13 cellular contexts compared by ENCODE assay signal in genomic region chr2:172173307-172173706, GRCh38.
A peak's percentile ranks its signal among the peaks of the same experiment; 100 is the strongest.
DNase-seq lines count a peak whose midpoint lies in the region; ATAC-seq, FAIRE-seq and TF ChIP-seq lines count a peak whose summit lies in the region.
"Had no signal": no experiment of that assay in that cellular context is flagged by ENCODE, and none has a peak within 500 bp of the region (broad histone marks: within the 10 kb centered on the region; RNA-seq: fewer than 3 reads in every experiment).

No MANE protein-coding gene starts in this region.

- ATAC-seq in HCT116 (no peak), GM19328 (IDR thresholded peaks at IDR 0.05; ENCODE audit: unreplicated experiment) (no peak)

- TF ChIP-seq EP300 in sigmoid colon (IDR thresholded peaks at IDR 0.05) = no peak

- no peaks in the 10 kb centered on the region for H3K27me3 ChIP-seq in CD4-positive, alpha-beta memory T cell (ENCODE audit: insufficient read depth, low read length)
- H3K27me3 ChIP-seq in HCT116 (ENCODE audit: insufficient read depth, low read length) = no peaks in the 10 kb centered on the region
- no peaks in the 10 kb centered on the region for H3K27me3 ChIP-seq in astrocyte (ENCODE audit: insufficient read depth, low read length)
- H3K27me3 ChIP-seq in sigmoid colon = peaks cover 0 to 19% (median 9%) of the 10 kb centered on the region in 3 donors
- H3K27me3 ChIP-seq: thyroid gland had no signal

- POLR2A ChIA-PET in CD4-positive, alpha-beta memory T cell (lab: Charles Lee; ENCODE audit: partially characterized antibody) = interaction anchor here (1.0 to 4.5 kb wide), 2 partner anchors 288 to 308 kb away, joined by 3 to 25 read pairs; no protein-coding TSS in a partner anchor
- POLR2A ChIA-PET in HCT116 (lab: Charles Lee) = interaction anchor here (1.8 kb wide), 1 partner anchor 288 kb away, joined by 8 read pairs; no protein-coding TSS in a partner anchor

- peaks cover 0 to 4% (median 0%) of the 10 kb centered on the region in 8 donors for H3K9me3 Mint-ChIP-seq in CD4-positive, alpha-beta memory T cell
- H3K9me3 Mint-ChIP-seq in astrocyte (ENCODE audit: unreplicated experiment) (no peaks in the 10 kb centered on the region), mesothelial cell of epicardium (peaks cover 6% of the 10 kb centered on the region)

- DNase-seq in CD4-positive, alpha-beta memory T cell = no peak
- DNase-seq in HCT116 (ENCODE audit: low read depth, low spot score) (no peak), astrocyte (ENCODE audit: low read depth) (no peak), mesothelial cell of epicardium (ENCODE audit: low spot score in 2 of 2, unreplicated experiment in 2 of 2) (no peak), sigmoid colon (no peak), AML-193 (lab: John Stamatoyannopoulos, UW) (no peak), DMS53 treated with DMSO at 0.1 percent for 48 hours (lab: John Stamatoyannopoulos, UW; ENCODE audit: unreplicated experiment) (no peak)
- DNase-seq: NCI-H1694 treated with DMSO at 0.1 percent for 48 hours, thyroid gland had no signal

- peaks cover 3 to 9% (median 4%) of the 10 kb centered on the region in 4 donors for H3K4me1 Mint-ChIP-seq in CD4-positive, alpha-beta memory T cell
- H3K4me1 Mint-ChIP-seq in astrocyte (ENCODE audit: low read depth, unreplicated experiment) (peaks cover 2% of the 10 kb centered on the region), mesothelial cell of epicardium (peaks cover 13% of the 10 kb centered on the region)

- no peaks in the 10 kb centered on the region for H3K36me3 Mint-ChIP-seq in CD4-positive, alpha-beta memory T cell
- H3K36me3 Mint-ChIP-seq in astrocyte (ENCODE audit: low read depth, unreplicated experiment) = no peaks in the 10 kb centered on the region
- no peaks in the 10 kb centered on the region for H3K36me3 Mint-ChIP-seq in mesothelial cell of epicardium

- H3K27ac ChIP-seq in CD4-positive, alpha-beta memory T cell (ENCODE audit: low read depth, low read length) = no peak overlapping the region
- H3K27ac ChIP-seq in HCT116 (ENCODE audit: low read depth, low read length) (no peak overlapping the region), astrocyte (ENCODE audit: low read depth, low read length) (no peak overlapping the region), sigmoid colon (no peak overlapping the region)
- H3K27ac ChIP-seq: thyroid gland had no signal

- H3K27ac Mint-ChIP-seq in CD4-positive, alpha-beta memory T cell = peak overlapping the region in 2 of 7 donors; percentile 3 to 12
- H3K27ac Mint-ChIP-seq in astrocyte (ENCODE audit: unreplicated experiment) = no peak overlapping the region
- H3K27ac Mint-ChIP-seq in mesothelial cell of epicardium = no peak overlapping the region

- H3K4me2 ChIP-seq in HCT116 (ENCODE audit: low read length) = peak overlapping the region; percentile 95; the same call in 1 of the 2 replicates
- no peak overlapping the region for H3K4me2 ChIP-seq in astrocyte (ENCODE audit: low read length)

- peak overlapping the region; percentile 44 to 83 (median 72) for H3K4me3 Mint-ChIP-seq in CD4-positive, alpha-beta memory T cell
- H3K4me3 Mint-ChIP-seq in astrocyte (ENCODE audit: unreplicated experiment) = peak overlapping the region; percentile 76
- H3K4me3 Mint-ChIP-seq in mesothelial cell of epicardium = peak overlapping the region; percentile 69

- H3K4me3 ChIP-seq in CD4-positive, alpha-beta memory T cell (ENCODE audit: low read length in 2 of 2) = no peak overlapping the region
- no peak overlapping the region for H3K4me3 ChIP-seq in HCT116 (replicated peaks in 1 of 2; ENCODE audit: low read depth in 1 of 2, low read length in 2 of 2)
- H3K4me3 ChIP-seq in astrocyte (ENCODE audit: insufficient read depth, low read depth, low read length) = peak overlapping the region; percentile 70
- H3K4me3 ChIP-seq in sigmoid colon = no peak overlapping the region

- TF ChIP-seq POLR2A in HCT116 (IDR thresholded peaks at IDR 0.05; ENCODE audit: borderline replicate concordance, extremely low read depth, insufficient read depth, insufficient read length) (no peak), sigmoid colon (IDR thresholded peaks at IDR 0.05) (no peak)

- H3K4me1 ChIP-seq in CD4-positive, alpha-beta memory T cell (ENCODE audit: insufficient read depth, low read length) = peaks cover 3% of the 10 kb centered on the region
- H3K4me1 ChIP-seq in HCT116 (ENCODE audit: control insufficient read depth in 1 of 2, insufficient read depth in 2 of 2, low read length in 2 of 2) (peaks cover 5 to 19% of the 10 kb centered on the region in 2 experiments), astrocyte (ENCODE audit: insufficient read depth, low read length) (peaks cover 9% of the 10 kb centered on the region), sigmoid colon (peaks cover 0 to 9% (median 6%) of the 10 kb centered on the region in 4 donors)

- H3K36me3 ChIP-seq in CD4-positive, alpha-beta memory T cell (ENCODE audit: insufficient read depth, low read length) = no peaks in the 10 kb centered on the region
- H3K36me3 ChIP-seq in HCT116 (ENCODE audit: control insufficient read depth in 1 of 2, insufficient read depth in 2 of 2, low read length in 2 of 2) = no peaks in the 10 kb centered on the region
- no peaks in the 10 kb centered on the region for H3K36me3 ChIP-seq in astrocyte (ENCODE audit: insufficient read depth, low read length)
- no peaks in the 10 kb centered on the region for H3K36me3 ChIP-seq in sigmoid colon
- H3K36me3 ChIP-seq: thyroid gland had no signal

- peak overlapping the region; percentile 86 for H2AFZ ChIP-seq in HCT116 (ENCODE audit: low read depth, low read length, poor library complexity, severe bottlenecking)
- no peak overlapping the region for H2AFZ ChIP-seq in astrocyte (ENCODE audit: low read depth, low read length)

- RAD21 ChIA-PET in HCT116 (lab: Charles Lee; ENCODE audit: low non-redundant PET in 1 of 2, low total read pairs in 2 of 2, uncharacterized antibody in 2 of 2, unreplicated experiment in 2 of 2) = interaction anchor here (0.7 to 2.3 kb wide), 4 partner anchors 71 to 520 kb away, joined by 4 to 9 read pairs (median 6); partner anchors contain the start of gene DLX2 (in 1 of the 2)

- CTCF ChIA-PET in CD4-positive, alpha-beta memory T cell (lab: Charles Lee; ENCODE audit: partially characterized antibody) = interaction anchor here (0.6 to 11.4 kb wide), 9 partner anchors 106 to 537 kb away, joined by 3 to 274 read pairs (median 3); partner anchors contain the start of gene ITGA6
- CTCF ChIA-PET in HCT116 (lab: Charles Lee) = interaction anchor here (1.2 to 6.8 kb wide), 3 partner anchors 46 to 289 kb away, joined by 3 to 73 read pairs (median 3); no protein-coding TSS in a partner anchor

- 92% methylated on average over 8 of the region's 8 CpGs for WGBS in sigmoid colon, 2 donors

- no peaks in the 10 kb centered on the region for H3K9me3 ChIP-seq in CD4-positive, alpha-beta memory T cell (ENCODE audit: control insufficient read depth in 1 of 2, low read length in 2 of 2)
- H3K9me3 ChIP-seq in HCT116 (ENCODE audit: control insufficient read depth in 1 of 2, insufficient read depth in 1 of 2, low read depth in 1 of 2, low read length in 2 of 2) = no peaks in the 10 kb centered on the region
- no peaks in the 10 kb centered on the region for H3K9me3 ChIP-seq in astrocyte (ENCODE audit: insufficient read depth, low read depth, low read length)
- H3K9me3 ChIP-seq in sigmoid colon = no peaks in the 10 kb centered on the region
- H3K9me3 ChIP-seq: thyroid gland had no signal

- H3K79me2 ChIP-seq in HCT116 (ENCODE audit: insufficient read depth, low read length) = no peaks in the 10 kb centered on the region
- H3K79me2 ChIP-seq in astrocyte (ENCODE audit: insufficient read depth, low read length) = no peaks in the 10 kb centered on the region

- TF ChIP-seq CTCF in HCT116 (IDR thresholded peaks at IDR 0.05 in 2 of 3, conservative IDR thresholded peaks at IDR 0.05 in 1 of 3; ENCODE audit: borderline replicate concordance in 1 of 3, insufficient read depth in 1 of 3, low read depth in 2 of 3, low read length in 2 of 3) = no peak
- no peak for TF ChIP-seq CTCF in astrocyte (IDR thresholded peaks at IDR 0.05; ENCODE audit: insufficient read depth, low read depth, low read length)
- no peak for TF ChIP-seq CTCF in mesothelial cell of epicardium (IDR thresholded peaks at IDR 0.05; ENCODE audit: unreplicated experiment)
- TF ChIP-seq CTCF in sigmoid colon (IDR thresholded peaks at IDR 0.05) = no peak

- FAIRE-seq in astrocyte (lab: Jason Lieb, UNC) = no peak
- FAIRE-seq: D721Med, GM12891, HTR-8/SVneo had no signal

- H4K20me1 ChIP-seq in HCT116 (ENCODE audit: insufficient read depth) (no peaks in the 10 kb centered on the region), astrocyte (ENCODE audit: insufficient read depth, low read length) (no peaks in the 10 kb centered on the region)

- BruUV-seq in HCT116 (replicated peaks; lab: Mats Ljungman, UMichigan) = no TSS peak

- H3K27me3 Mint-ChIP-seq in CD4-positive, alpha-beta memory T cell = peaks cover 0 to 4% of the 10 kb centered on the region in 2 donors
- H3K27me3 Mint-ChIP-seq in astrocyte (ENCODE audit: low read depth, unreplicated experiment) (peaks cover 8% of the 10 kb centered on the region), mesothelial cell of epicardium (ENCODE audit: low read depth) (peaks cover 23% of the 10 kb centered on the region)

- TF ChIP-seq RAD21 in HCT116 (IDR thresholded peaks at IDR 0.05; ENCODE audit: low read depth) = no peak

- H3K9ac ChIP-seq in HCT116 (ENCODE audit: low read length) = no peak overlapping the region
- no peak overlapping the region for H3K9ac ChIP-seq in astrocyte (ENCODE audit: low read length)

- H3K9me2 ChIP-seq in HCT116 (ENCODE audit: insufficient read depth) = no peaks in the 10 kb centered on the region

- intact Hi-C loops in CD4-positive, alpha-beta memory T cell (cut with micrococcal nuclease) = loop anchor here (2.0 to 10.0 kb wide), 4 partner anchors 381 to 759 kb away; partner anchors contain the start of gene PDK1
- intact Hi-C loops in HCT116 (cut with micrococcal nuclease) = loop anchor here (2.0 kb wide), 1 partner anchor 537 kb away; no protein-coding TSS in a partner anchor
- intact Hi-C loops in sigmoid colon (cut with DNase I) = no loop called here

TF ChIP-seq in HCT116, 20 proteins besides CTCF, POLR2A, EP300 and RAD21:
- TF ChIP-seq CBX3 (IDR thresholded peaks at IDR 0.05; ENCODE audit: low read depth) = no peak
